8 cellular contexts compared by ENCODE assay signal in the genomic region with DNA sequence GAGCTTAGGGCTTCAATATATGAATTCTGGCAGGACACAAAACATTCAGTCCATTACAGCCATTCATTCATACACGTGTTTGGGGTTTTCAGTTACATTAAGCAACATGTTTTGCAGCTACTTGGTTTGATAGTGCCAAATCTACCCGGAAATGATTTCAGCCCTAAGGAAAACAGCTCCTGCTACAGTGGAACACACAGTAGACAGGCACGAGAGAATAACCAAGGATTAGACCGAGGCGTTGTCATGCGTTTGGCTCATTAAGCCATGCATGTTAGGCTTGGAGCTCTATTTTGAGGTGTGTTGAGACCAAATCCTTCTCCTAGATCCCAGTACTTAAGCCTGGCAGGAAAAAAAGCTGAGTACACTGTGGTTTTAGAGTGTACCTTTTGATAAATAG.
DNase-seq lines count a peak whose midpoint lies in the region; ATAC-seq, FAIRE-seq and TF ChIP-seq lines count a peak whose summit lies in the region.

No MANE protein-coding gene starts in this region.

- no peaks in the 10 kb centered on the region for H3K27me3 Mint-ChIP-seq in CD8-positive, alpha-beta T cell (ENCODE audit: low read depth)
- H3K27me3 Mint-ChIP-seq in CD14-positive monocyte (ENCODE audit: low read depth in 3 of 3): no peaks in the 10 kb centered on the region

- H2AK5ac ChIP-seq in trophoblast cell (ENCODE audit: low read length): no peak overlapping the region

- no CpG with 5 or more reads among the region's 6 CpGs for WGBS in trophoblast cell (ENCODE audit: extremely low coverage, insufficient coverage, insufficient read length)
- WGBS in HepG2 (ENCODE audit: low lambda C conversion rate): 90% methylated on average over 6 of the region's 6 CpGs

- peak overlapping the region; percentile 29 for H3K4ac ChIP-seq in trophoblast cell (ENCODE audit: low read depth, low read length)

- no peak overlapping the region for H3K4me2 ChIP-seq in trophoblast cell (ENCODE audit: low read length)
- no peak overlapping the region for H3K4me2 ChIP-seq in HepG2 (ENCODE audit: low read depth, low read length)

- no peak overlapping the region for H3K4me3 ChIP-seq in CD8-positive, alpha-beta T cell (ENCODE audit: low read depth, low read length)
- H3K4me3 ChIP-seq in epithelial cell of esophagus (ENCODE audit: low read length) (no peak overlapping the region), trophoblast cell (ENCODE audit: low read depth, low read length) (no peak overlapping the region), HepG2 (replicated peaks in 1 of 3; ENCODE audit: insufficient read depth in 1 of 3, low read depth in 2 of 3, low read length in 3 of 3) (no peak overlapping the region)

- H3K23ac ChIP-seq in trophoblast cell (ENCODE audit: low read length): no peak overlapping the region

- H4K20me1 ChIP-seq in HepG2 (ENCODE audit: insufficient read depth, low read length): no peaks in the 10 kb centered on the region

- peak overlapping the region; percentile 40 for H4K8ac ChIP-seq in trophoblast cell (ENCODE audit: low read depth, low read length)

- no peak for TF ChIP-seq CTCF in CD8-positive, alpha-beta T cell (IDR thresholded peaks at IDR 0.05)
- TF ChIP-seq CTCF in epithelial cell of esophagus (IDR thresholded peaks at IDR 0.05; ENCODE audit: insufficient read depth, low read depth, low read length, missing control alignments) (no peak), CD14-positive monocyte (IDR thresholded peaks at IDR 0.05) (no peak), HepG2 (CRISPR knock-in tag; IDR thresholded peaks at IDR 0.05) (no peak)

- no peak overlapping the region for H3K4me3 Mint-ChIP-seq in CD8-positive, alpha-beta T cell
- H3K4me3 Mint-ChIP-seq in CD14-positive monocyte: no peak overlapping the region

- H3K27ac Mint-ChIP-seq in CD8-positive, alpha-beta T cell: peak overlapping the region; percentile 81
- peak overlapping the region in 1 of 7 donors; percentile 20 for H3K27ac Mint-ChIP-seq in CD14-positive monocyte

- in situ Hi-C loops in HepG2 (cut with HindIII; ENCODE audit: extremely low pct_ligation_motif_present, low pct_unique_long_range_greater_than_20kb): no loop called here

- no peaks in the 10 kb centered on the region for H3K9me3 ChIP-seq in CD8-positive, alpha-beta T cell (ENCODE audit: low read length)
- H3K9me3 ChIP-seq in trophoblast cell (ENCODE audit: insufficient read depth, low read depth, low read length) (no peaks in the 10 kb centered on the region), HepG2 (ENCODE audit: low read length) (no peaks in the 10 kb centered on the region)

- no peak overlapping the region for H3K18ac ChIP-seq in trophoblast cell (ENCODE audit: low read length)

- H3K36me3 Mint-ChIP-seq in CD8-positive, alpha-beta T cell: peaks cover 75% of the 10 kb centered on the region
- peaks cover 27 to 32% of the 10 kb centered on the region in 2 donors for H3K36me3 Mint-ChIP-seq in CD14-positive monocyte

- H2AFZ ChIP-seq in trophoblast cell (ENCODE audit: insufficient read depth, low read length, poor library complexity) (no peak overlapping the region), HepG2 (ENCODE audit: low read length) (no peak overlapping the region)

- no peaks in the 10 kb centered on the region for H3K9me3 Mint-ChIP-seq in CD8-positive, alpha-beta T cell
- no peaks in the 10 kb centered on the region for H3K9me3 Mint-ChIP-seq in CD14-positive monocyte

- peak overlapping the region; percentile 9 for H3K27ac ChIP-seq in CD8-positive, alpha-beta T cell (ENCODE audit: low read depth, low read length)
- H3K27ac ChIP-seq in trophoblast cell (ENCODE audit: low read depth, low read length) (peak overlapping the region; percentile 66), HepG2 (ENCODE audit: extremely low read length, insufficient read depth, low read length) (no peak overlapping the region)

- TF ChIP-seq EP300 in HepG2 (IDR thresholded peaks at IDR 0.05; ENCODE audit: low read depth in 2 of 2, low read length in 2 of 2): no peak
- TF ChIP-seq EP300 in HepG2 (CRISPR knock-in tag; IDR thresholded peaks at IDR 0.05; ENCODE audit: borderline replicate concordance): no peak

- POLR2A ChIA-PET in CD8-positive, alpha-beta T cell (lab: Charles Lee): interaction anchor here (1.4 kb wide), 1 partner anchor 10 kb away, joined by 3 read pairs; no protein-coding TSS in a partner anchor
- POLR2A ChIA-PET in HepG2 (lab: Yijun Ruan, JAX): no interaction called here

- H3K4me1 ChIP-seq in CD8-positive, alpha-beta T cell (ENCODE audit: insufficient read depth, low read length): peaks cover 56% of the 10 kb centered on the region
- H3K4me1 ChIP-seq in trophoblast cell (ENCODE audit: control insufficient read depth in 1 of 2, insufficient read depth in 2 of 2, low read length in 2 of 2) (peaks cover 8 to 17% of the 10 kb centered on the region in 2 experiments), HepG2 (ENCODE audit: insufficient read depth, low read length) (peaks cover 14% of the 10 kb centered on the region)

- no peak for TF ChIP-seq RAD21 in HepG2 (CRISPR knock-in tag; IDR thresholded peaks at IDR 0.05)

- TF ChIP-seq POLR2A in HepG2 (IDR thresholded peaks at IDR 0.05; ENCODE audit: insufficient read depth in 1 of 2, low read depth in 2 of 2, low read length in 2 of 2): no peak

- no peak overlapping the region for H3K14ac ChIP-seq in trophoblast cell (ENCODE audit: low read length)

- no peak for DNase-seq in CD8-positive, alpha-beta T cell
- DNase-seq in NCI-H2029 (lab: John Stamatoyannopoulos, UW) (peak; percentile 89), epithelial cell of esophagus (ENCODE audit: low read depth) (peak; percentile 75), trophoblast cell (no peak), CD14-positive monocyte (ENCODE audit: low spot score) (no peak), iPS-NIHi7 (ENCODE audit: extremely low spot score) (no peak), HepG2 (ENCODE audit: low spot score) (no peak)

- no TSS peak for BruUV-seq in HepG2 (replicated peaks; lab: Mats Ljungman, UMichigan)

- H4K91ac ChIP-seq in trophoblast cell (ENCODE audit: low read depth, low read length): peak overlapping the region; percentile 42

- FAIRE-seq in HepG2 (lab: Jason Lieb, UNC): no peak

- intact Hi-C loops in CD8-positive, alpha-beta T cell (cut with DNase I, micrococcal nuclease): loop anchor here in 1 of 2 experiments (2.0 kb wide), 1 partner anchor 14 kb away; no protein-coding TSS in a partner anchor
- intact Hi-C loops in CD14-positive monocyte (cut with micrococcal nuclease): no loop called here
- intact Hi-C loops in HepG2 (cut with micrococcal nuclease; ENCODE audit: unreplicated experiment): no loop called here

- ATAC-seq in CD8-positive, alpha-beta T cell: no peak
- no peak for ATAC-seq in HG02610 (IDR thresholded peaks at IDR 0.05; ENCODE audit: unreplicated experiment)
- no peak for ATAC-seq in HepG2

- CTCF ChIA-PET in CD8-positive, alpha-beta T cell (lab: Charles Lee): interaction anchor here (1.6 to 2.8 kb wide), 3 partner anchors 23 to 339 kb away, joined by 4 to 10 read pairs (median 6); no protein-coding TSS in a partner anchor
- CTCF ChIA-PET in HepG2 (lab: Yijun Ruan, JAX; ENCODE audit: low intra/inter-chr PET ratio, low total read pairs): no interaction called here

- H2BK5ac ChIP-seq in trophoblast cell (ENCODE audit: low read depth, low read length, poor library complexity): peak overlapping the region; percentile 76

- H3K27me3 ChIP-seq in CD8-positive, alpha-beta T cell (ENCODE audit: insufficient read depth, low read length): no peaks in the 10 kb centered on the region
- H3K27me3 ChIP-seq in trophoblast cell (ENCODE audit: insufficient read depth, low read length): no peaks in the 10 kb centered on the region
- H3K27me3 ChIP-seq in HepG2 (ENCODE audit: control insufficient read depth in 1 of 2, insufficient read depth in 2 of 2, low read length in 2 of 2): no peaks in the 10 kb centered on the region

- H3K9ac ChIP-seq in trophoblast cell (ENCODE audit: low read length) (no peak overlapping the region), HepG2 (ENCODE audit: insufficient read depth, low read depth, low read length) (no peak overlapping the region)

- H3K36me3 ChIP-seq in CD8-positive, alpha-beta T cell (ENCODE audit: insufficient read depth, low read length): peaks cover 33% of the 10 kb centered on the region
- H3K36me3 ChIP-seq in trophoblast cell (ENCODE audit: control insufficient read depth in 1 of 2, insufficient read depth in 2 of 2, low read length in 2 of 2) (peaks cover 8% of the 10 kb centered on the region in 2 experiments), HepG2 (replicated peaks in 1 of 2; ENCODE audit: control insufficient read depth in 1 of 2, insufficient read depth in 2 of 2, low read length in 2 of 2) (no peaks in the 10 kb centered on the region)

- H3K79me2 ChIP-seq in trophoblast cell (ENCODE audit: control insufficient read depth, insufficient read depth, low read length, poor library complexity) (peaks cover 1% of the 10 kb centered on the region), HepG2 (ENCODE audit: insufficient read depth, low read length) (no peaks in the 10 kb centered on the region)

- H2BK12ac ChIP-seq in trophoblast cell (ENCODE audit: low read length): peak overlapping the region; percentile 72

- H3K79me1 ChIP-seq in trophoblast cell (ENCODE audit: low read length): peaks cover 20% of the 10 kb centered on the region

- H3K4me1 Mint-ChIP-seq in CD8-positive, alpha-beta T cell (ENCODE audit: low read depth): peaks cover 91% of the 10 kb centered on the region
- H3K4me1 Mint-ChIP-seq in CD14-positive monocyte: peaks cover 43% of the 10 kb centered on the region

- peak overlapping the region; percentile 61 for H2BK120ac ChIP-seq in trophoblast cell (ENCODE audit: insufficient read depth, low read length, poor library complexity)

- H4K12ac ChIP-seq in trophoblast cell (ENCODE audit: low read depth, low read length): no peak overlapping the region

TF ChIP-seq in HepG2, 621 proteins besides CTCF, POLR2A, EP300 and RAD21 (continues in another document):
- TF ChIP-seq, protein P1, sequence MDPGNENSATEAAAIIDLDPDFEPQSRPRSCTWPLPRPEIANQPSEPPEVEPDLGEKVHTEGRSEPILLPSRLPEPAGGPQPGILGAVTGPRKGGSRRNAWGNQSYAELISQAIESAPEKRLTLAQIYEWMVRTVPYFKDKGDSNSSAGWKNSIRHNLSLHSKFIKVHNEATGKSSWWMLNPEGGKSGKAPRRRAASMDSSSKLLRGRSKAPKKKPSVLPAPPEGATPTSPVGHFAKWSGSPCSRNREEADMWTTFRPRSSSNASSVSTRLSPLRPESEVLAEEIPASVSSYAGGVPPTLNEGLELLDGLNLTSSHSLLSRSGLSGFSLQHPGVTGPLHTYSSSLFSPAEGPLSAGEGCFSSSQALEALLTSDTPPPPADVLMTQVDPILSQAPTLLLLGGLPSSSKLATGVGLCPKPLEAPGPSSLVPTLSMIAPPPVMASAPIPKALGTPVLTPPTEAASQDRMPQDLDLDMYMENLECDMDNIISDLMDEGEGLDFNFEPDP (CRISPR knock-in tag; conservative IDR thresholded peaks at IDR 0.05): no peak
- TF ChIP-seq RXRA (CRISPR knock-in tag; IDR thresholded peaks at IDR 0.05) (no peak), FLYWCH1 (CRISPR knock-in tag; IDR thresholded peaks at IDR 0.05) (no peak)
- TF ChIP-seq, protein P2, sequence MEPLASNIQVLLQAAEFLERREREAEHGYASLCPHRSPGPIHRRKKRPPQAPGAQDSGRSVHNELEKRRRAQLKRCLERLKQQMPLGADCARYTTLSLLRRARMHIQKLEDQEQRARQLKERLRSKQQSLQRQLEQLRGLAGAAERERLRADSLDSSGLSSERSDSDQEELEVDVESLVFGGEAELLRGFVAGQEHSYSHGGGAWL (CRISPR knock-in tag; IDR thresholded peaks at IDR 0.05): no peak

Comparison
In these comparisons a context has a peak if more than half of its experiments do, and no peak if none do; other contexts are left out.
1. DNase-seq: peak in NCI-H2029 (single experiment) and epithelial cell of esophagus (single experiment); none in CD8-positive, alpha-beta T cell (0 of 7), trophoblast cell (0 of 2), CD14-positive monocyte (single experiment), iPS-NIHi7 (single experiment) and HepG2 (single experiment).